In the genomic region with DNA sequence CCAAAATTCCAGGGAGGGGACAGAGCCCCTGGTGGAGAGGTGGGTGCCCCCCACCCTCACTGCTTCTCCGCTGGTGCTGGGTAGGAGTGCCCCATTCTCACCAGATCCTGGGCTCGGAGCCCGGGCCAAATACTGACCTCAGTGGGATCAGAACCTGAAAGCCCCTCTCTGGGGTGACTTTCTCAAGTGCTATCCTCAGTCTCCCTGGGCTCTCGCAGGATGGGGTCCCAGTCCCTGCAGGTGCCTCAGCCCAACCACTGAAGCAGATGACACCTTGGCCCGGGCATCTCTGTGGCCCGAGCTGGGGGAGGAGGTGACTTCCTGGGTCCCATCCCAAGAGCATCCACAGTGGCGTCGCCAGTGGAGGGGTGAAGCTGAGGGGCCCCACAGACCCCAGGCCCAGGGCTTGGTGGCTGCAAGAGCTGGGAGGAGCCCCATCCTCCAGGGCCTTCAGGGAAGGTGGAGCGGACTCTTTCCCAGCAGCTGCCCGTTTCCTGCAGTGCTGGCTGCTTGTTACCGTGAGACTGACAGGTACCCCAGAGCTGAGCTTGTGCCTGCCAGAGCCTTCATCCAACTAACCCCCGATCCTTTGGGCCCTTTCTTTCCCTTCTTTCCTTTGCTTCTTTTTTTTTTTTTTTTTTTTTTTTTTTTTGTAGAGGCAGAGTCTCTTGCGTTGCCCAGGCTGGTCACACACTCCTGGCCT, we compare ENCODE assay signal across 1 cellular context.
A peak's percentile ranks its signal among the peaks of the same experiment; 100 is the strongest.
TF ChIP-seq lines count a peak whose summit lies in the region.

No MANE protein-coding gene starts in this region.

TF ChIP-seq in K562, 482 proteins besides CTCF, POLR2A, EP300 and RAD21:
- TF ChIP-seq, protein P1, sequence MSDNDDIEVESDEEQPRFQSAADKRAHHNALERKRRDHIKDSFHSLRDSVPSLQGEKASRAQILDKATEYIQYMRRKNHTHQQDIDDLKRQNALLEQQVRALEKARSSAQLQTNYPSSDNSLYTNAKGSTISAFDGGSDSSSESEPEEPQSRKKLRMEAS (CRISPR knock-in tag; IDR thresholded peaks at IDR 0.05) = 0 out of 2 replicates have a peak, but pooled peaks have one; percentile 5
- TF ChIP-seq, protein P2, sequence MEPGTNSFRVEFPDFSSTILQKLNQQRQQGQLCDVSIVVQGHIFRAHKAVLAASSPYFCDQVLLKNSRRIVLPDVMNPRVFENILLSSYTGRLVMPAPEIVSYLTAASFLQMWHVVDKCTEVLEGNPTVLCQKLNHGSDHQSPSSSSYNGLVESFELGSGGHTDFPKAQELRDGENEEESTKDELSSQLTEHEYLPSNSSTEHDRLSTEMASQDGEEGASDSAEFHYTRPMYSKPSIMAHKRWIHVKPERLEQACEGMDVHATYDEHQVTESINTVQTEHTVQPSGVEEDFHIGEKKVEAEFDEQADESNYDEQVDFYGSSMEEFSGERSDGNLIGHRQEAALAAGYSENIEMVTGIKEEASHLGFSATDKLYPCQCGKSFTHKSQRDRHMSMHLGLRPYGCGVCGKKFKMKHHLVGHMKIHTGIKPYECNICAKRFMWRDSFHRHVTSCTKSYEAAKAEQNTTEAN (CRISPR knock-in tag; IDR thresholded peaks at IDR 0.05) = no peak
- TF ChIP-seq ZBTB7A (IDR thresholded peaks at IDR 0.05; ENCODE audit: borderline replicate concordance, control insufficient read depth, low read depth, low read length) (0 out of 2 replicates have a peak, but pooled peaks have one; percentile 4), GABPA (tag; conservative IDR thresholded peaks at IDR 0.05; ENCODE audit: low read depth) (no peak), NFIX (CRISPR knock-in tag; IDR thresholded peaks at IDR 0.05; ENCODE audit: low read depth) (no peak), ERF (CRISPR knock-in tag; IDR thresholded peaks at IDR 0.05) (no peak), SMAD4 (CRISPR knock-in tag; conservative IDR thresholded peaks at IDR 0.05) (no peak)
